ENCODE assay signal across 32 cellular contexts in genomic region chr6:142027074-142027473, GRCh38.
"Had no signal": no experiment of that assay in that cellular context is flagged by ENCODE, and none has a peak within 500 bp of the region (broad histone marks: within the 10 kb centered on the region; RNA-seq: fewer than 3 reads in every experiment).

No MANE protein-coding gene starts in this region.

- ATAC-seq: activated CD4-positive, alpha-beta T cell treated with anti-CD3 and anti-CD28 coated beads for 36 hours; activated naive CD8-positive, alpha-beta T cell treated with anti-CD3 and anti-CD28 coated beads, Interleukin-2, amount 50 U/mL, for 24 hours; activated T-helper 17 cell treated with anti-CD3 and anti-CD28 coated beads, Interleukin-2, amount 50 U/mL, for 72 hours; body of pancreas; T-helper 17 cell had no signal

- H3K4me1 ChIP-seq: adrenal gland, breast epithelium, colonic mucosa had no signal

- H3K4me3 ChIP-seq: adrenal gland, body of pancreas, breast epithelium, cardiac muscle cell, colonic mucosa had no signal

- H3K36me3 ChIP-seq: adrenal gland, breast epithelium, cardiac muscle cell, colonic mucosa, WERI-Rb-1 had no signal

- FAIRE-seq: endometrium, endothelial cell of umbilical vein, frontal cortex had no signal

- H3K9me3 ChIP-seq: adrenal gland, body of pancreas, breast epithelium, colonic mucosa had no signal

- DNase-seq: activated CD4-positive, alpha-beta memory T cell treated with anti-CD3 and anti-CD28 coated beads, Interleukin-2, amount 10 ng/mL, durations not matched to agents 7 days and 5 days; activated CD4-positive, alpha-beta T cell treated with anti-CD3 and anti-CD28 coated beads for 36 hours; activated CD4-positive, alpha-beta T cell treated with anti-CD3 and anti-CD28 coated beads, Interleukin-2, amount 10 ng/mL, durations not matched to agents 24 days and 14 days; activated CD4-positive, CD25-positive, alpha-beta regulatory T cell; activated CD4-positive, CD25-positive, alpha-beta regulatory T cell treated with anti-CD3 and anti-CD28 coated beads, Interleukin-2, amount 50 U/mL, for 72 hours; activated CD8-positive, alpha-beta memory T cell treated with anti-CD3 and anti-CD28 coated beads, Interleukin-2, amount 50 U/mL, for 48 hours; activated effector memory CD4-positive, alpha-beta T cell treated with Interleukin-2 at 50 U/mL for 16 hours; activated naive CD4-positive, alpha-beta T cell treated with anti-CD3 and anti-CD28 coated beads for 36 hours; activated naive CD8-positive, alpha-beta T cell treated with anti-CD3 and anti-CD28 coated beads for 36 hours; activated naive CD8-positive, alpha-beta T cell treated with anti-CD3 and anti-CD28 coated beads, Interleukin-2, amount 50 U/mL, for 24 hours; activated T-cell treated with anti-CD3 and anti-CD28 coated beads for 4 hours; activated T-cell treated with anti-CD3 and anti-CD28 coated beads, Interleukin-2, amount 50 U/mL, for 24 hours; adrenal gland; amygdala; aorta; body of pancreas; central memory CD4-positive, alpha-beta T cell; cerebellar nuclear complex; colonic mucosa; effector CD8-positive, alpha-beta T cell; foreskin fibroblast; head of caudate nucleus; hippocampal formation; T-helper 17 cell; T1000; WERI-Rb-1 had no signal

- H3K27ac ChIP-seq: adrenal gland, body of pancreas, breast epithelium, cardiac muscle cell, colonic mucosa, WERI-Rb-1 had no signal

- H3K27me3 ChIP-seq: adrenal gland, body of pancreas, breast epithelium, cardiac muscle cell, colonic mucosa had no signal
